In genomic region chr9:137606005-137606601, GRCh38 we compare ENCODE assay signal across 6 cellular contexts. TPM values are rescaled to one million over a fixed set of nuclear protein-coding genes. Genes with fewer than 3 reads are reported as not detected.
DNase-seq lines count a peak whose midpoint lies in the region; ATAC-seq and TF ChIP-seq lines count a peak whose summit lies in the region.

No MANE protein-coding gene starts in this region.

- H3K36me3 ChIP-seq in RWPE2 (ENCODE audit: low read depth) = peaks cover 19% of the 10 kb centered on the region
- no peaks in the 10 kb centered on the region for H3K36me3 ChIP-seq in transverse colon

- TF ChIP-seq EP300 in transverse colon (IDR thresholded peaks at IDR 0.05; ENCODE audit: low read depth) = no peak

- in situ Hi-C loops in transverse colon (cut with MboI; ENCODE audit: low pct_ligation_motif_present in 1 of 4, low pct_unique_long_range_greater_than_20kb in 1 of 4, low sequenced_read_pairs in 3 of 4) = no loop called here

- ATAC-seq in RWPE2 (ENCODE audit: low read depth) = peak; percentile 8; the same call in 2 of the 3 replicates
- peak; percentile 1 for ATAC-seq in right cardiac atrium

- no peak for TF ChIP-seq POLR2A in transverse colon (IDR thresholded peaks at IDR 0.05)

- H3K27ac ChIP-seq in RWPE2 (ENCODE audit: poor library complexity, severe bottlenecking) = peak overlapping the region; percentile 68
- peak overlapping the region; percentile 97 for H3K27ac ChIP-seq in right cardiac atrium (ENCODE audit: low read length)
- peak overlapping the region; percentile 92 to 95 (median 94) for H3K27ac ChIP-seq in transverse colon

- peaks cover 12% of the 10 kb centered on the region for H3K4me1 ChIP-seq in RWPE2 (ENCODE audit: insufficient read depth, poor library complexity, severe bottlenecking)
- peaks cover 8% of the 10 kb centered on the region for H3K4me1 ChIP-seq in right cardiac atrium (ENCODE audit: control insufficient read depth, insufficient read depth, low read length)
- H3K4me1 ChIP-seq in transverse colon = peaks cover 20 to 33% (median 31%) of the 10 kb centered on the region in 4 donors

- intact Hi-C loops in right cardiac atrium (cut with DNase I) = no loop called here
- intact Hi-C loops in transverse colon (cut with DNase I; ENCODE audit: low total_unique reads) = no loop called here

- peak overlapping the region; percentile 74 for H3K4me3 ChIP-seq in RWPE2 (ENCODE audit: severe bottlenecking)
- H3K4me3 ChIP-seq in right cardiac atrium (ENCODE audit: low read length) = peak overlapping the region; percentile 97
- peak overlapping the region; percentile 31 to 94 (median 76) for H3K4me3 ChIP-seq in transverse colon

- no peaks in the 10 kb centered on the region for H3K27me3 ChIP-seq in RWPE2 (ENCODE audit: insufficient read depth, poor library complexity, severe bottlenecking)
- no peaks in the 10 kb centered on the region for H3K27me3 ChIP-seq in right cardiac atrium (ENCODE audit: control insufficient read depth, insufficient read depth)
- H3K27me3 ChIP-seq in transverse colon = no peaks in the 10 kb centered on the region

- peak; percentile 35 for DNase-seq in stimulated activated CD4-positive, alpha-beta T cell treated with anti-CD3 and anti-CD28 coated beads, Interleukin-4, amount 100 ng/mL, for 1 hour
- no peak for DNase-seq in stimulated activated CD4-positive, alpha-beta T cell treated with anti-CD3 and anti-CD28 coated beads, Interleukin-4, amount 100 ng/mL, for 24 hours
- no peak for DNase-seq in RWPE2 (ENCODE audit: low spot score)
- peak; percentile 58 to 83 (median 83) for DNase-seq in right cardiac atrium
- DNase-seq in transverse colon = no peak
- DNase-seq in kidney glomerular epithelial cell (lab: John Stamatoyannopoulos, UW) = no peak

- TF ChIP-seq CTCF in RWPE2 (IDR thresholded peaks at IDR 0.05; ENCODE audit: poor library complexity, severe bottlenecking) = no peak
- TF ChIP-seq CTCF in transverse colon (IDR thresholded peaks at IDR 0.05) = no peak

- 5% methylated on average over 57 of the region's 57 CpGs for WGBS in right cardiac atrium
- 2% methylated on average over 30 of the region's 57 CpGs; no CpG with 5 or more reads in 1 of the 2 donors for WGBS in transverse colon (ENCODE audit: low coverage in 1 of 2), 2 donors

- H3K9me3 ChIP-seq in RWPE2 (ENCODE audit: severe bottlenecking) (no peaks in the 10 kb centered on the region), right cardiac atrium (ENCODE audit: control insufficient read depth, low read length) (no peaks in the 10 kb centered on the region), transverse colon (no peaks in the 10 kb centered on the region)

RNA-seq across cellular contexts. Expression of gene ARRDC1, which starts 0.6 kb away (rescaled TPM):
- total RNA-seq in right cardiac atrium (10 to 100 TPM; 13.7 to 24.3 (median 20.2) TPM), transverse colon (100 to 1,000 TPM; 132 to 560 (median 370) TPM)
- 38.7 TPM for polyA plus RNA-seq in right cardiac atrium

RNA-seq across cellular contexts. Expression of gene EHMT1, which starts 12.7 kb away (rescaled TPM):
- 10 to 100 TPM; 34.8 to 38.6 (median 37.1) TPM for total RNA-seq in right cardiac atrium
- polyA plus RNA-seq in right cardiac atrium = 23.3 TPM
- 100 to 1,000 TPM in 2 of 4 donors, 10 to 100 TPM in 2; 93.8 to 184 (median 139) TPM for total RNA-seq in transverse colon

RNA-seq across cellular contexts. Expression of gene ZMYND19, which starts 15.8 kb away (rescaled TPM):
- total RNA-seq in right cardiac atrium (1 to 10 TPM; 7.6 to 9.4 (median 9.0) TPM), transverse colon (10 to 100 TPM in 2 of 4 donors, 1 to 10 TPM in 2; 6.7 to 11.5 (median 9.8) TPM)
- 9.5 TPM for polyA plus RNA-seq in right cardiac atrium

RNA-seq across cellular contexts. Expression of gene DPH7, which starts 27.4 kb away (rescaled TPM):
- total RNA-seq in right cardiac atrium (10 to 100 TPM; 17.8 to 28.1 (median 21.1) TPM), transverse colon (10 to 100 TPM; 28.8 to 53.5 (median 36.6) TPM)
- polyA plus RNA-seq in right cardiac atrium = 20.5 TPM

RNA-seq across cellular contexts. Expression of gene MRPL41, which starts 54.4 kb away (rescaled TPM):
- 100 to 1,000 TPM; 149 to 194 (median 185) TPM for total RNA-seq in right cardiac atrium
- 460 TPM for polyA plus RNA-seq in right cardiac atrium
- total RNA-seq in transverse colon = 100 to 1,000 TPM; 109 to 144 (median 119) TPM

Comparison
In these comparisons a context has a peak if more than half of its experiments do, and no peak if none do; other contexts are left out.
1. DNase-seq: peak in stimulated activated CD4-positive, alpha-beta T cell treated with anti-CD3 and anti-CD28 coated beads, Interleukin-4, amount 100 ng/mL, for 1 hour (single experiment) and right cardiac atrium (3 of 3); none in stimulated activated CD4-positive, alpha-beta T cell treated with anti-CD3 and anti-CD28 coated beads, Interleukin-4, amount 100 ng/mL, for 24 hours (single experiment), RWPE2 (single experiment), transverse colon (single experiment) and kidney glomerular epithelial cell (single experiment).
2. RNA of gene ARRDC1, which starts 0.6 kb away (total RNA-seq): 132 to 560 TPM in transverse colon; 13.7 to 24.3 TPM in right cardiac atrium; every median in the first group is over 4 times any median in the second.
3. Peak in every context shown above with its lines, with median percentiles within 50 percentile points of each other: H3K27ac ChIP-seq and H3K4me3 ChIP-seq.